In genomic region chr17:77392376-77393273, GRCh38 we compare ENCODE assay signal across 8 cellular contexts.
A peak's percentile ranks its signal among the peaks of the same experiment; 100 is the strongest.
DNase-seq lines count a peak whose midpoint lies in the region; ATAC-seq and TF ChIP-seq lines count a peak whose summit lies in the region.

No MANE protein-coding gene starts in this region.

- TF ChIP-seq CTCF in progenitor cell of endocrine pancreas (IDR thresholded peaks at IDR 0.05; ENCODE audit: unreplicated experiment), result no peak

- H3K36me3 Mint-ChIP-seq in T-helper 17 cell (ENCODE audit: low read depth) (no peaks in the 10 kb centered on the region), progenitor cell of endocrine pancreas (ENCODE audit: insufficient read depth) (peaks cover 1% of the 10 kb centered on the region)

- H3K27ac Mint-ChIP-seq in T-helper 17 cell (peak overlapping the region; percentile 89), progenitor cell of endocrine pancreas (peak overlapping the region; percentile 88)

- no peaks in the 10 kb centered on the region for H3K9me3 ChIP-seq in T-helper 17 cell (ENCODE audit: control insufficient read depth, low read length, poor library complexity, severe bottlenecking)

- H3K4me3 Mint-ChIP-seq in T-helper 17 cell (peak overlapping the region; percentile 72), progenitor cell of endocrine pancreas (ENCODE audit: low read depth) (no peak overlapping the region)

- H3K4me1 Mint-ChIP-seq in T-helper 17 cell (peaks cover 47% of the 10 kb centered on the region), progenitor cell of endocrine pancreas (ENCODE audit: low read depth) (peaks cover 54% of the 10 kb centered on the region)

- ATAC-seq in T-helper 17 cell, result no peak
- no peak for ATAC-seq in GM21390 (IDR thresholded peaks at IDR 0.05; ENCODE audit: unreplicated experiment)
- ATAC-seq in HG02938 (IDR thresholded peaks at IDR 0.05; ENCODE audit: unreplicated experiment), result no peak

- H3K27me3 Mint-ChIP-seq in T-helper 17 cell (no peaks in the 10 kb centered on the region), progenitor cell of endocrine pancreas (no peaks in the 10 kb centered on the region)

- peak; percentile 82 for DNase-seq in ELF-1 (ENCODE audit: low read depth, low spot score)
- DNase-seq in T-helper 17 cell, result no peak
- DNase-seq in glomerular visceral epithelial cell (ENCODE audit: extremely low spot score), result peak; percentile 41
- DNase-seq in progenitor cell of endocrine pancreas (ENCODE audit: low spot score, unreplicated experiment), result no peak
- no peak for DNase-seq in NOMO-1 treated with dmso at 0.1 percent for 144 hours (lab: John Stamatoyannopoulos, UW; ENCODE audit: unreplicated experiment)
- no peak for DNase-seq in NCI-H1694 treated with DMSO at 0.1 percent for 48 hours (lab: John Stamatoyannopoulos, UW)

- no peaks in the 10 kb centered on the region for H3K9me3 Mint-ChIP-seq in progenitor cell of endocrine pancreas (ENCODE audit: low read depth)

Comparison
In these comparisons a context has a peak if more than half of its experiments do, and no peak if none do; other contexts are left out.
1. DNase-seq: peak in ELF-1 (single experiment) and glomerular visceral epithelial cell (single experiment); none in T-helper 17 cell (0 of 3), progenitor cell of endocrine pancreas (single experiment), NOMO-1 treated with dmso at 0.1 percent for 144 hours (single experiment) and NCI-H1694 treated with DMSO at 0.1 percent for 48 hours (single experiment).